19 cellular contexts compared by ENCODE assay signal in genomic region chr16:3623642-3624041, GRCh38. TPM values are rescaled to one million over a fixed set of nuclear protein-coding genes. Genes with fewer than 3 reads are reported as not detected.
DNase-seq lines count a peak whose midpoint lies in the region; ATAC-seq, FAIRE-seq and TF ChIP-seq lines count a peak whose summit lies in the region.
"Had no signal": no experiment of that assay in that cellular context is flagged by ENCODE, and none has a peak within 500 bp of the region (broad histone marks: within the 10 kb centered on the region; RNA-seq: fewer than 3 reads in every experiment).

No MANE protein-coding gene starts in this region.

- H3K36me3 Mint-ChIP-seq in Calu3 (ENCODE audit: insufficient read depth, unreplicated experiment) (no peaks in the 10 kb centered on the region), memory B cell (peaks cover 1% of the 10 kb centered on the region)
- peaks cover 6% of the 10 kb centered on the region for H3K36me3 Mint-ChIP-seq in activated T-helper 2 cell treated with anti-CD3 and anti-CD28 coated beads, Interferon-gamma antibody, Interleukin-2, Interleukin-4, amounts not matched to agents 10 μg/mL and 5 μg/mL and 100 μg/mL, durations not matched to agents 14 hours and 24 hours and 36 hours (ENCODE audit: low read depth)
- H3K36me3 Mint-ChIP-seq: activated naive CD8-positive, alpha-beta T cell had no signal

- DNase-seq in Calu3 (no peak), GM19239 (ENCODE audit: insufficient read length, low spot score) (no peak), NCI-H526 treated with DMSO at 0.1 percent for 48 hours (lab: John Stamatoyannopoulos, UW) (peak; percentile 31), memory B cell (ENCODE audit: low spot score in 2 of 2) (no peak)
- no peak for DNase-seq in activated T-cell treated with anti-CD3 and anti-CD28 coated beads, Interleukin-2, amount 50 U/mL, for 1 hour
- no peak for DNase-seq in activated T-helper 2 cell treated with anti-CD3 and anti-CD28 coated beads, Interferon-gamma antibody, Interleukin-2, Interleukin-4, amounts not matched to agents 10 μg/mL and 5 μg/mL and 100 μg/mL, durations not matched to agents 14 hours and 24 hours and 36 hours (ENCODE audit: low spot score)
- no peak for DNase-seq in activated CD4-positive, alpha-beta T cell treated with anti-CD3 and anti-CD28 coated beads, Interleukin-2, amount 50 U/mL, for 4 hours
- DNase-seq: activated CD4-positive, alpha-beta T cell treated with anti-CD3 and anti-CD28 coated beads, Interleukin-2, amount 10 ng/mL, durations not matched to agents 7 days and 5 days; body of pancreas; kidney glomerular epithelial cell; mesenchymal stem cell; NCI-H1092 treated with DMSO at 0.1 percent for 48 hours; small intestine; stimulated activated CD4-positive, alpha-beta T cell treated with anti-CD3 and anti-CD28 coated beads, Interleukin-4, amount 100 ng/mL, for 4 hours; substantia nigra had no signal

- H3K27me3 Mint-ChIP-seq in Calu3 (ENCODE audit: unreplicated experiment) (no peaks in the 10 kb centered on the region), memory B cell (no peaks in the 10 kb centered on the region)
- H3K27me3 Mint-ChIP-seq in activated T-helper 2 cell treated with anti-CD3 and anti-CD28 coated beads, Interferon-gamma antibody, Interleukin-2, Interleukin-4, amounts not matched to agents 10 μg/mL and 5 μg/mL and 100 μg/mL, durations not matched to agents 14 hours and 24 hours and 36 hours (ENCODE audit: low read depth): no peaks in the 10 kb centered on the region
- H3K27me3 Mint-ChIP-seq: activated CD4-positive, alpha-beta T cell treated with anti-CD3 and anti-CD28 coated beads, Interleukin-2, amount 10 ng/mL, durations not matched to agents 7 days and 5 days; activated naive CD8-positive, alpha-beta T cell had no signal

- H3K4me3 Mint-ChIP-seq in Calu3 (ENCODE audit: low read depth, unreplicated experiment) (no peak overlapping the region), memory B cell (peak overlapping the region; percentile 69)
- no peak overlapping the region for H3K4me3 Mint-ChIP-seq in activated T-helper 2 cell treated with anti-CD3 and anti-CD28 coated beads, Interferon-gamma antibody, Interleukin-2, Interleukin-4, amounts not matched to agents 10 μg/mL and 5 μg/mL and 100 μg/mL, durations not matched to agents 14 hours and 24 hours and 36 hours (ENCODE audit: low read depth)
- H3K4me3 Mint-ChIP-seq: activated CD4-positive, alpha-beta T cell treated with anti-CD3 and anti-CD28 coated beads, Interleukin-2, amount 10 ng/mL, durations not matched to agents 7 days and 5 days; activated naive CD8-positive, alpha-beta T cell had no signal

- BruUV-seq in Calu3 (replicated peaks; lab: Mats Ljungman, UMichigan): TSS peak; percentile 23

- TF ChIP-seq CTCF in Calu3 (IDR thresholded peaks at IDR 0.05; ENCODE audit: unreplicated experiment): no peak

- FAIRE-seq in GM19239 (lab: Jason Lieb, UNC): peak; percentile 90
- FAIRE-seq: H1, K562, small intestine had no signal

- H3K27ac Mint-ChIP-seq in Calu3 (ENCODE audit: unreplicated experiment): no peak overlapping the region
- peak overlapping the region; percentile 5 for H3K27ac Mint-ChIP-seq in memory B cell
- no peak overlapping the region for H3K27ac Mint-ChIP-seq in activated T-helper 2 cell treated with anti-CD3 and anti-CD28 coated beads, Interferon-gamma antibody, Interleukin-2, Interleukin-4, amounts not matched to agents 10 μg/mL and 5 μg/mL and 100 μg/mL, durations not matched to agents 14 hours and 24 hours and 36 hours
- H3K27ac Mint-ChIP-seq: activated CD4-positive, alpha-beta T cell treated with anti-CD3 and anti-CD28 coated beads, Interleukin-2, amount 10 ng/mL, durations not matched to agents 7 days and 5 days; activated naive CD8-positive, alpha-beta T cell had no signal

- ATAC-seq in memory B cell (ENCODE audit: low read depth): peak; percentile 10
- ATAC-seq: body of pancreas, K562 had no signal

- CTCF ChIA-PET in Calu3 (lab: Charles Lee): no interaction called here

- H3K4me1 Mint-ChIP-seq in Calu3 (ENCODE audit: low read depth, unreplicated experiment) (peaks cover 6% of the 10 kb centered on the region), memory B cell (peaks cover 28% of the 10 kb centered on the region)
- peaks cover 31% of the 10 kb centered on the region for H3K4me1 Mint-ChIP-seq in activated T-helper 2 cell treated with anti-CD3 and anti-CD28 coated beads, Interferon-gamma antibody, Interleukin-2, Interleukin-4, amounts not matched to agents 10 μg/mL and 5 μg/mL and 100 μg/mL, durations not matched to agents 14 hours and 24 hours and 36 hours (ENCODE audit: low read depth)

- no peaks in the 10 kb centered on the region for H3K9me3 Mint-ChIP-seq in Calu3 (ENCODE audit: low read depth, unreplicated experiment)
- no peaks in the 10 kb centered on the region for H3K9me3 Mint-ChIP-seq in memory B cell
- no peaks in the 10 kb centered on the region for H3K9me3 Mint-ChIP-seq in activated T-helper 2 cell treated with anti-CD3 and anti-CD28 coated beads, Interferon-gamma antibody, Interleukin-2, Interleukin-4, amounts not matched to agents 10 μg/mL and 5 μg/mL and 100 μg/mL, durations not matched to agents 14 hours and 24 hours and 36 hours
- H3K9me3 Mint-ChIP-seq: activated CD4-positive, alpha-beta T cell treated with anti-CD3 and anti-CD28 coated beads, Interleukin-2, amount 10 ng/mL, durations not matched to agents 7 days and 5 days had no signal

- intact Hi-C loops in Calu3 (cut with micrococcal nuclease; ENCODE audit: unreplicated experiment): no loop called here
- intact Hi-C loops in activated T-helper 2 cell treated with anti-CD3 and anti-CD28 coated beads, Interferon-gamma antibody, Interleukin-2, Interleukin-4, amounts not matched to agents 10 μg/mL and 5 μg/mL and 100 μg/mL, durations not matched to agents 14 hours and 24 hours and 36 hours (cut with micrococcal nuclease): no loop called here

RNA-seq across cellular contexts. Expression of gene SLX4, which starts 12.2 kb away (rescaled TPM):
- total RNA-seq in Calu3 (2022): 15.9 and 18.2 TPM in 2 replicates
- 11.8 and 12.2 TPM in 2 replicates for total RNA-seq in activated T-helper 2 cell treated with anti-CD3 and anti-CD28 coated beads, Interferon-gamma antibody, Interleukin-2, Interleukin-4, amounts not matched to agents 10 μg/mL and 5 μg/mL and 100 μg/mL, durations not matched to agents 14 hours and 24 hours and 36 hours

RNA-seq across cellular contexts. Expression of gene DNASE1, which starts 30.8 kb away (rescaled TPM):
- total RNA-seq in Calu3 (2022): 26.0 and 31.6 TPM in 2 replicates
- 14.0 and 14.6 TPM in 2 replicates for total RNA-seq in activated T-helper 2 cell treated with anti-CD3 and anti-CD28 coated beads, Interferon-gamma antibody, Interleukin-2, Interleukin-4, amounts not matched to agents 10 μg/mL and 5 μg/mL and 100 μg/mL, durations not matched to agents 14 hours and 24 hours and 36 hours

RNA-seq across cellular contexts. Expression of gene NLRC3, which starts 46.4 kb away (rescaled TPM):
- total RNA-seq in Calu3 (2022): 0.37 and 0.42 TPM in 2 replicates
- 28.8 and 29.6 TPM in 2 replicates for total RNA-seq in activated T-helper 2 cell treated with anti-CD3 and anti-CD28 coated beads, Interferon-gamma antibody, Interleukin-2, Interleukin-4, amounts not matched to agents 10 μg/mL and 5 μg/mL and 100 μg/mL, durations not matched to agents 14 hours and 24 hours and 36 hours
- total RNA-seq: SJSA1 had no signal

Comparison
In these comparisons a context has a peak if more than half of its experiments do, and no peak if none do; other contexts are left out.
1. RNA of gene NLRC3, which starts 46.4 kb away (total RNA-seq): 28.8 to 29.6 TPM in activated T-helper 2 cell treated with anti-CD3 and anti-CD28 coated beads, Interferon-gamma antibody, Interleukin-2, Interleukin-4, amounts not matched to agents 10 μg/mL and 5 μg/mL and 100 μg/mL, durations not matched to agents 14 hours and 24 hours and 36 hours; 0.37 to 0.42 TPM in Calu3; every median in the first group is over 10 times any median in the second.